Comparison of ENCODE assay signal across 41 cellular contexts in the genomic region with DNA sequence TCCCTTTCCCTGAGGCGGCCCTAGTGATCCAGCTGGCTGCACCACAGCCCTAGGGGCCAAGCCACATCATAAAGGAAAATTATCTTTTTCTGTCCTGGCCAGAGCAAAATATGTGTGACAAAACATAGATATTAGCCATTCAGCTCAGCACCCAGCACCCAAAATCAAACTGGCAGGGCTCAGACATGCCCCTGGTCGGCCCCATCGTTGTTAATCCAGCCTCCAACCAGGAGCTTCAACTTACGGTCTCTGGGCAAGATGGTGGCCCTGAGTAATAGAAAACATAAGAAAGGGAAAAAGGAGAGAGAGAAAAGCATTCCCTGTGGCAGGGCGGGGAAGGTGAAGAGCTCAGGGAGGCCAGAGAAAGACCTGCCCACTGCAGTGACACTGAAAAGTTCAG.
"Had no signal": no experiment of that assay in that cellular context is flagged by ENCODE, and none has a peak within 500 bp of the region (broad histone marks: within the 10 kb centered on the region; RNA-seq: fewer than 3 reads in every experiment).

No MANE protein-coding gene starts in this region.

- H3K4me1 ChIP-seq: adrenal gland, ascending aorta, breast epithelium had no signal

- FAIRE-seq: astrocyte, bronchial epithelial cell had no signal

- H3K9me3 ChIP-seq: adrenal gland, ascending aorta, body of pancreas had no signal

- H3K27me3 ChIP-seq: adrenal gland, ascending aorta, body of pancreas, brain microvascular endothelial cell, breast epithelium, cardiac muscle cell had no signal

- H3K36me3 Mint-ChIP-seq: activated naive CD4-positive, alpha-beta T cell treated with anti-CD3 and anti-CD28 coated beads, Interleukin-2, amount 10 ng/mL, durations not matched to agents 7 days and 5 days; activated naive CD4-positive, alpha-beta T cell treated with anti-CD3 and anti-CD28 coated beads, Interleukin-2, amount 50 U/mL, for 24 hours; activated naive CD8-positive, alpha-beta T cell treated with anti-CD3 and anti-CD28 coated beads for 36 hours; activated naive CD8-positive, alpha-beta T cell treated with anti-CD3 and anti-CD28 coated beads, Interleukin-2, amount 10 ng/mL, durations not matched to agents 7 days and 5 days had no signal

- H3K4me3 Mint-ChIP-seq: activated naive CD4-positive, alpha-beta T cell treated with anti-CD3 and anti-CD28 coated beads for 36 hours; activated naive CD4-positive, alpha-beta T cell treated with anti-CD3 and anti-CD28 coated beads, Interleukin-2, amount 10 ng/mL, durations not matched to agents 7 days and 5 days; activated naive CD4-positive, alpha-beta T cell treated with anti-CD3 and anti-CD28 coated beads, Interleukin-2, amount 50 U/mL, for 24 hours; activated naive CD8-positive, alpha-beta T cell; activated naive CD8-positive, alpha-beta T cell treated with anti-CD3 and anti-CD28 coated beads for 36 hours; activated naive CD8-positive, alpha-beta T cell treated with anti-CD3 and anti-CD28 coated beads, Interleukin-2, amount 10 ng/mL, durations not matched to agents 7 days and 5 days; activated naive CD8-positive, alpha-beta T cell treated with anti-CD3 and anti-CD28 coated beads, Interleukin-2, amount 50 U/mL, for 24 hours; activated T-cell treated with anti-CD3 and anti-CD28 coated beads, Interleukin-2, amount 50 U/mL, for 24 hours; activated T-cell treated with anti-CD3 and anti-CD28 coated beads, Interleukin-2, amount 50 U/mL, for 4 hours; activated T-cell treated with anti-CD3 and anti-CD28 coated beads, Interleukin-2, amount 50 U/mL, for 72 hours; activated T-helper 1 cell treated with anti-CD3 and anti-CD28 coated beads, Interleukin-12 subunit alpha, Interleukin-12 subunit beta, Interleukin-2, Interleukin-4 antibody, amounts not matched to agents 30 ng/mL and 10 ng/mL and 1 ng/mL, durations not matched to agents 14 hours and 24 hours and 36 hours; activated T-helper 17 cell treated with anti-CD3 and anti-CD28 coated beads, Interleukin-2, amount 50 U/mL, for 72 hours; brain; central memory CD8-positive, alpha-beta T cell had no signal

- H3K36me3 ChIP-seq: adrenal gland, brain microvascular endothelial cell, breast epithelium, cardiac muscle cell had no signal

- H3K27me3 Mint-ChIP-seq: brain had no signal

- ATAC-seq: activated naive CD4-positive, alpha-beta T cell treated with anti-CD3 and anti-CD28 coated beads, Interleukin-2, amount 50 U/mL, for 72 hours; activated naive CD8-positive, alpha-beta T cell treated with anti-CD3 and anti-CD28 coated beads, Interleukin-2, amount 50 U/mL, for 24 hours; activated T-cell treated with anti-CD3 and anti-CD28 coated beads, Interleukin-2, amount 50 U/mL, for 4 hours; activated T-cell treated with anti-CD3 and anti-CD28 coated beads, Interleukin-2, amount 50 U/mL, for 72 hours; activated T-helper 17 cell treated with anti-CD3 and anti-CD28 coated beads, Interleukin-2, amount 50 U/mL, for 72 hours had no signal

- H3K27ac Mint-ChIP-seq: activated naive CD4-positive, alpha-beta T cell treated with anti-CD3 and anti-CD28 coated beads for 36 hours; activated naive CD4-positive, alpha-beta T cell treated with anti-CD3 and anti-CD28 coated beads, Interleukin-2, amount 10 ng/mL, durations not matched to agents 7 days and 5 days; activated naive CD4-positive, alpha-beta T cell treated with anti-CD3 and anti-CD28 coated beads, Interleukin-2, amount 50 U/mL, for 24 hours; activated naive CD4-positive, alpha-beta T cell treated with anti-CD3 and anti-CD28 coated beads, Interleukin-2, amount 50 U/mL, for 72 hours; activated naive CD8-positive, alpha-beta T cell; activated naive CD8-positive, alpha-beta T cell treated with anti-CD3 and anti-CD28 coated beads for 36 hours; activated naive CD8-positive, alpha-beta T cell treated with anti-CD3 and anti-CD28 coated beads, Interleukin-2, amount 10 ng/mL, durations not matched to agents 7 days and 5 days; activated naive CD8-positive, alpha-beta T cell treated with anti-CD3 and anti-CD28 coated beads, Interleukin-2, amount 50 U/mL, for 24 hours; activated T-cell treated with anti-CD3 and anti-CD28 coated beads, Interleukin-2, amount 50 U/mL, for 24 hours; activated T-cell treated with anti-CD3 and anti-CD28 coated beads, Interleukin-2, amount 50 U/mL, for 72 hours; activated T-helper 1 cell treated with anti-CD3 and anti-CD28 coated beads, Interleukin-12 subunit alpha, Interleukin-12 subunit beta, Interleukin-2, Interleukin-4 antibody, amounts not matched to agents 30 ng/mL and 10 ng/mL and 1 ng/mL, durations not matched to agents 14 hours and 24 hours and 36 hours; activated T-helper 17 cell treated with anti-CD3 and anti-CD28 coated beads, Interleukin-2, amount 50 U/mL, for 72 hours; activated T-helper 2 cell treated with anti-CD3 and anti-CD28 coated beads, Interferon-gamma antibody, Interleukin-2, Interleukin-4, amounts not matched to agents 10 μg/mL and 5 μg/mL and 100 μg/mL, durations not matched to agents 14 hours and 24 hours and 36 hours; brain had no signal

- H3K27ac ChIP-seq: adrenal gland, ascending aorta, brain microvascular endothelial cell, breast epithelium, cardiac muscle cell had no signal

- H3K4me3 ChIP-seq: adrenal gland, ascending aorta, body of pancreas, breast epithelium, cardiac muscle cell had no signal

- H3K9me3 Mint-ChIP-seq: activated T-helper 17 cell treated with anti-CD3 and anti-CD28 coated beads, Interleukin-2, amount 50 U/mL, for 72 hours; central memory CD8-positive, alpha-beta T cell had no signal

- DNase-seq: activated effector memory CD4-positive, alpha-beta T cell treated with anti-CD3 and anti-CD28 coated beads, Interleukin-2, amount 50 U/mL, for 16 hours; activated effector memory CD4-positive, alpha-beta T cell treated with Interleukin-2 at 50 U/mL for 16 hours; activated gamma-delta T cell; activated gamma-delta T cell treated with Interleukin-2 at 50 U/mL for 16 hours; activated naive CD4-positive, alpha-beta T cell; activated naive CD4-positive, alpha-beta T cell treated with anti-CD3 and anti-CD28 coated beads for 36 hours; activated naive CD4-positive, alpha-beta T cell treated with anti-CD3 and anti-CD28 coated beads, Interleukin-2, amount 10 ng/mL, durations not matched to agents 7 days and 5 days; activated naive CD4-positive, alpha-beta T cell treated with anti-CD3 and anti-CD28 coated beads, Interleukin-2, amount 50 U/mL, for 16 hours; activated naive CD4-positive, alpha-beta T cell treated with Interleukin-2 at 50 U/mL for 16 hours; activated naive CD8-positive, alpha-beta T cell treated with anti-CD3 and anti-CD28 coated beads for 36 hours; activated naive CD8-positive, alpha-beta T cell treated with anti-CD3 and anti-CD28 coated beads, Interleukin-2, amount 10 ng/mL, durations not matched to agents 7 days and 5 days; activated naive CD8-positive, alpha-beta T cell treated with anti-CD3 and anti-CD28 coated beads, Interleukin-2, amount 50 U/mL, for 24 hours; activated T-cell treated with anti-CD3 and anti-CD28 coated beads for 4 hours; activated T-cell treated with anti-CD3 and anti-CD28 coated beads, Interleukin-2, amount 50 U/mL, for 1 hour; activated T-cell treated with anti-CD3 and anti-CD28 coated beads, Interleukin-2, amount 50 U/mL, for 24 hours; activated T-cell treated with anti-CD3 and anti-CD28 coated beads, Interleukin-2, amount 50 U/mL, for 4 hours; activated T-cell treated with anti-CD3 and anti-CD28 coated beads, Interleukin-2, amount 50 U/mL, for 48 hours; activated T-cell treated with anti-CD3 and anti-CD28 coated beads, Interleukin-2, amount 50 U/mL, for 72 hours; amniotic stem cell; amygdala; anterior cingulate cortex; aorta; brain microvascular endothelial cell; caudate nucleus; central memory CD4-positive, alpha-beta T cell; cerebellar nuclear complex had no signal

- H3K4me1 Mint-ChIP-seq: activated naive CD4-positive, alpha-beta T cell treated with anti-CD3 and anti-CD28 coated beads, Interleukin-2, amount 10 ng/mL, durations not matched to agents 7 days and 5 days; activated naive CD4-positive, alpha-beta T cell treated with anti-CD3 and anti-CD28 coated beads, Interleukin-2, amount 50 U/mL, for 24 hours; activated naive CD8-positive, alpha-beta T cell treated with anti-CD3 and anti-CD28 coated beads for 36 hours; activated naive CD8-positive, alpha-beta T cell treated with anti-CD3 and anti-CD28 coated beads, Interleukin-2, amount 10 ng/mL, durations not matched to agents 7 days and 5 days; activated naive CD8-positive, alpha-beta T cell treated with anti-CD3 and anti-CD28 coated beads, Interleukin-2, amount 50 U/mL, for 24 hours; activated T-helper 17 cell treated with anti-CD3 and anti-CD28 coated beads, Interleukin-2, amount 50 U/mL, for 72 hours; brain; central memory CD8-positive, alpha-beta T cell had no signal
